Comparison of ENCODE assay signal across 9 cellular contexts in genomic region chr12:13799574-13799973, GRCh38.
"Had no signal": no experiment of that assay in that cellular context is flagged by ENCODE, and none has a peak within 500 bp of the region (broad histone marks: within the 10 kb centered on the region; RNA-seq: fewer than 3 reads in every experiment).

No MANE protein-coding gene starts in this region.

- H3K4me3 ChIP-seq: thyroid gland had no signal

- H3K27me3 ChIP-seq: thyroid gland had no signal

- H3K27ac ChIP-seq: thyroid gland had no signal

- H3K9me3 Mint-ChIP-seq: stimulated activated naive B cell treated with anti-CD40 and anti-IgM and Interleukin-4, amounts not matched to agents 10 μg/mL and 1 μg/mL and 100 μg/mL, for 72 hours had no signal

- H3K4me1 ChIP-seq: thyroid gland had no signal

- ATAC-seq: activated CD8-positive, alpha-beta memory T cell treated with anti-CD3 and anti-CD28 coated beads, Interleukin-2, amount 10 ng/mL, durations not matched to agents 7 days and 5 days; esophagus mucosa; left lobe of liver; stimulated activated naive B cell treated with anti-CD40 and anti-IgM and Interleukin-4, amounts not matched to agents 10 μg/mL and 1 μg/mL and 100 μg/mL, for 72 hours had no signal

- H3K36me3 Mint-ChIP-seq: activated CD4-positive, alpha-beta memory T cell treated with anti-CD3 and anti-CD28 coated beads for 36 hours; activated CD8-positive, alpha-beta memory T cell treated with anti-CD3 and anti-CD28 coated beads, Interleukin-2, amount 10 ng/mL, durations not matched to agents 7 days and 5 days; stimulated activated naive B cell treated with anti-CD40 and anti-IgM and Interleukin-4, amounts not matched to agents 10 μg/mL and 1 μg/mL and 100 μg/mL, for 72 hours had no signal

- H3K9me3 ChIP-seq: thyroid gland had no signal

- H3K27ac Mint-ChIP-seq: activated CD4-positive, alpha-beta memory T cell treated with anti-CD3 and anti-CD28 coated beads for 36 hours; activated CD8-positive, alpha-beta memory T cell treated with anti-CD3 and anti-CD28 coated beads, Interleukin-2, amount 10 ng/mL, durations not matched to agents 7 days and 5 days; activated T-cell treated with anti-CD3 and anti-CD28 coated beads, Interleukin-2, amount 50 U/mL, for 24 hours; stimulated activated naive B cell treated with anti-CD40 and anti-IgM and Interleukin-4, amounts not matched to agents 10 μg/mL and 1 μg/mL and 100 μg/mL, for 72 hours had no signal

- H3K4me3 Mint-ChIP-seq: activated CD4-positive, alpha-beta memory T cell treated with anti-CD3 and anti-CD28 coated beads for 36 hours; activated CD8-positive, alpha-beta memory T cell treated with anti-CD3 and anti-CD28 coated beads, Interleukin-2, amount 10 ng/mL, durations not matched to agents 7 days and 5 days; activated T-cell treated with anti-CD3 and anti-CD28 coated beads, Interleukin-2, amount 50 U/mL, for 24 hours; stimulated activated naive B cell treated with anti-CD40 and anti-IgM and Interleukin-4, amounts not matched to agents 10 μg/mL and 1 μg/mL and 100 μg/mL, for 72 hours had no signal

- H3K36me3 ChIP-seq: thyroid gland had no signal

- H3K4me1 Mint-ChIP-seq: activated CD8-positive, alpha-beta memory T cell treated with anti-CD3 and anti-CD28 coated beads, Interleukin-2, amount 10 ng/mL, durations not matched to agents 7 days and 5 days; stimulated activated naive B cell treated with anti-CD40 and anti-IgM and Interleukin-4, amounts not matched to agents 10 μg/mL and 1 μg/mL and 100 μg/mL, for 72 hours had no signal

- H3K27me3 Mint-ChIP-seq: activated CD8-positive, alpha-beta memory T cell treated with anti-CD3 and anti-CD28 coated beads, Interleukin-2, amount 10 ng/mL, durations not matched to agents 7 days and 5 days; activated T-cell treated with anti-CD3 and anti-CD28 coated beads, Interleukin-2, amount 50 U/mL, for 24 hours had no signal

- DNase-seq: activated CD4-positive, alpha-beta memory T cell treated with anti-CD3 and anti-CD28 coated beads for 36 hours; activated CD8-positive, alpha-beta memory T cell treated with anti-CD3 and anti-CD28 coated beads, Interleukin-2, amount 10 ng/mL, durations not matched to agents 7 days and 5 days; activated effector memory CD4-positive, alpha-beta T cell treated with Interleukin-2 at 50 U/mL for 16 hours; activated naive CD4-positive, alpha-beta T cell treated with anti-CD3 and anti-CD28 coated beads, Interleukin-2, amount 50 U/mL, for 16 hours; activated T-cell treated with anti-CD3 and anti-CD28 coated beads, Interleukin-2, amount 50 U/mL, for 24 hours; stimulated activated naive B cell treated with anti-CD40 and anti-IgM and Interleukin-4, amounts not matched to agents 10 μg/mL and 1 μg/mL and 100 μg/mL, for 72 hours; thyroid gland had no signal
